ENCODE assay signal across 2 cellular contexts in the genomic region with DNA sequence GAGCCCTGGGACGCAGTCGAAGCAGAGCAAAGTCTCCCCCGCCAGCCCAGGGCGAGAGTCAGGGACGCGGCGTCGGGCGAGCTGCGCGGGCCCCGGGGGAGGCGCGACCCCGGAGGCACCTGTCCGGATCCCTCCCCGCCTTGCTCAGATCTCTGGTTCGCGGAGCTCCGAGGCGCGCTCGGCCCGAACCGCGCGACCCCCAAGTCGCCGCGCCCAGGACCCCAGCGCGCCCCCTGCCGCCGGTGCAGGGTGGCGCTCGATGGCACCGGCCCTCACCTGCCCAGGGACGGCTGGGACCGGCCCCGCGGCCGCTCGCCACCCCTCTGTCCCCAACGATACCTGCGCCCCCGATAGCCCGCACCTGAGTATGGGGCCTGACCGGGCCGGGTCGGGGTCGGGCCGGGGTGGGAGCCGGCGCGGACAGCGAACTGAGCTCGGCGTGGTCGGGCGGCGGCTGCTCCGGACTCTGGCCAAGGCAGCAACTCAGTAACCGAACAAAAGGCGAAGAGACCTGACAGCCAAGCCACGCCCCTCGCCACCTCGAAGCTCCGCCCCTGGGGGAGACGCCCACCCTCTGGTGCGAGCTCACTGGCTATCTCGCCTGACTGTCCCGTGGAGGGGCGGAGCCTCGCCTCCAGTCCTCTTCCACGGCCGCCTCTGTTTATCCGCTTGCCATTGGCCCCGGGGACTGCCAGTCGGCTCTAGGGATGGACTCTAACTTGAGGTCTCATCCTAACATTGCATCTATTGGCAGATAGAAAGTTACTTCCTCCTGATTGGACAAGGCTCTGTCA.
TF ChIP-seq lines count a peak whose summit lies in the region.

Gene JUP, minus strand, starts transcription at position 485 of the 794 bp plus-strand sequence. CDS start 14,857 bp downstream, outside the sequence.

TF ChIP-seq in A549, 52 proteins besides CTCF, POLR2A, EP300 and RAD21 (continued from another document):
- TF ChIP-seq HMGXB4 (CRISPR knock-in tag; IDR thresholded peaks at IDR 0.05; ENCODE audit: borderline replicate concordance) = peak; percentile 85; the same call in 1 of the 2 replicates
- TF ChIP-seq TP53 (CRISPR knock-in tag; IDR thresholded peaks at IDR 0.05) = 0 out of 2 replicates have a peak, but pooled peaks have one; percentile 58
- TF ChIP-seq MAX (IDR thresholded peaks at IDR 0.05) = 0 out of 2 replicates have a peak, but pooled peaks have one; percentile 48
- TF ChIP-seq, protein P1, sequence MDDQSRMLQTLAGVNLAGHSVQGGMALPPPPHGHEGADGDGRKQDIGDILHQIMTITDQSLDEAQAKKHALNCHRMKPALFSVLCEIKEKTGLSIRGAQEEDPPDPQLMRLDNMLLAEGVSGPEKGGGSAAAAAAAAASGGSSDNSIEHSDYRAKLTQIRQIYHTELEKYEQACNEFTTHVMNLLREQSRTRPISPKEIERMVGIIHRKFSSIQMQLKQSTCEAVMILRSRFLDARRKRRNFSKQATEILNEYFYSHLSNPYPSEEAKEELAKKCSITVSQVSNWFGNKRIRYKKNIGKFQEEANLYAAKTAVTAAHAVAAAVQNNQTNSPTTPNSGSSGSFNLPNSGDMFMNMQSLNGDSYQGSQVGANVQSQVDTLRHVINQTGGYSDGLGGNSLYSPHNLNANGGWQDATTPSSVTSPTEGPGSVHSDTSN (IDR thresholded peaks at IDR 0.05) = peak; percentile 99
- 0 out of 2 replicates have a peak, but pooled peaks have one; percentile 38 for TF ChIP-seq MAZ (IDR thresholded peaks at IDR 0.05; ENCODE audit: borderline replicate concordance, low read depth, low read length)
- TF ChIP-seq SMC3 (IDR thresholded peaks at IDR 0.05) = peak; percentile 80
- no peak for TF ChIP-seq HOXB13 (CRISPR knock-in tag; IDR thresholded peaks at IDR 0.05; ENCODE audit: low read depth)
- peak; percentile 25 for TF ChIP-seq CHD2 (IDR thresholded peaks at IDR 0.05; ENCODE audit: low read length, partially characterized antibody)
- no peak; the same call in 1 of the 2 replicates for TF ChIP-seq FOXS1 (CRISPR knock-in tag; IDR thresholded peaks at IDR 0.05)
- TF ChIP-seq RARB (CRISPR knock-in tag; IDR thresholded peaks at IDR 0.05) = no peak
- 0 out of 2 replicates have a peak, but pooled peaks have one; percentile 3 for TF ChIP-seq USF2 (IDR thresholded peaks at IDR 0.05)
- no peak for TF ChIP-seq POLR2AphosphoS2 (conservative IDR thresholded peaks at IDR 0.05; ENCODE audit: low read length)
- TF ChIP-seq CBX2 (IDR thresholded peaks at IDR 0.05; ENCODE audit: borderline replicate concordance, low read depth) = no peak
- no peak for TF ChIP-seq HDAC2 (IDR thresholded peaks at IDR 0.05)
- TF ChIP-seq PHF8 (IDR thresholded peaks at IDR 0.05; ENCODE audit: borderline replicate concordance, low read depth) = peak; percentile 98
- TF ChIP-seq CBX8 (IDR thresholded peaks at IDR 0.05) = no peak
- no peak for TF ChIP-seq ZC3H11A (IDR thresholded peaks at IDR 0.05)
- no peak for TF ChIP-seq RFX5 (IDR thresholded peaks at IDR 0.05)
- TF ChIP-seq BHLHE40 (IDR thresholded peaks at IDR 0.05; ENCODE audit: low read depth, low read length) = no peak
- peak; percentile 60 to 82; a peak in 4 of 5 replicates for TF ChIP-seq JUN (IDR thresholded peaks at IDR 0.05)
- no peak for TF ChIP-seq ZSCAN20 (CRISPR knock-in tag; IDR thresholded peaks at IDR 0.05)
- TF ChIP-seq ATOH8 (CRISPR knock-in tag; IDR thresholded peaks at IDR 0.05; ENCODE audit: low read depth) = peak; percentile 87
- peak; percentile 60; the same call in 1 of the 2 replicates for TF ChIP-seq KDM5A (IDR thresholded peaks at IDR 0.05)
- TF ChIP-seq NPAS2 (CRISPR knock-in tag; IDR thresholded peaks at IDR 0.05; ENCODE audit: borderline replicate concordance) = no peak
- 0 out of 2 replicates have a peak, but pooled peaks have one; percentile 26 for TF ChIP-seq EHF (CRISPR knock-in tag; IDR thresholded peaks at IDR 0.05)
- 0 out of 3 replicates have a peak, but pooled peaks have one; percentile 51 for TF ChIP-seq BCL3 (IDR thresholded peaks at IDR 0.05)
- peak; percentile 7; the same call in 1 of the 2 replicates for TF ChIP-seq MYC (IDR thresholded peaks at IDR 0.05; ENCODE audit: borderline replicate concordance, low read length)
- TF ChIP-seq EHMT2 (IDR thresholded peaks at IDR 0.05; ENCODE audit: low read depth) = no peak

TF ChIP-seq in liver, 16 proteins besides CTCF, POLR2A, EP300 and RAD21 (continued from another document):
- TF ChIP-seq REST (IDR thresholded peaks at IDR 0.05) = peak; percentile 82
- peak; percentile 56 for TF ChIP-seq YY1 (IDR thresholded peaks at IDR 0.05)
- TF ChIP-seq SP1 (IDR thresholded peaks at IDR 0.05) = peak; percentile 98
- no peak for TF ChIP-seq EGR1 (IDR thresholded peaks at IDR 0.05; ENCODE audit: low read depth in 2 of 2)
- no peak for TF ChIP-seq FOXA2 (IDR thresholded peaks at IDR 0.05)
- TF ChIP-seq FOXA1 (IDR thresholded peaks at IDR 0.05) = no peak
- TF ChIP-seq JUND (IDR thresholded peaks at IDR 0.05) = no peak
- TF ChIP-seq HNF4A (conservative IDR thresholded peaks at IDR 0.05) = peak in 1 of 2 donors; percentile 57
- peak; percentile 39 for TF ChIP-seq MAX (IDR thresholded peaks at IDR 0.05)
- peak; percentile 34 to 42 for TF ChIP-seq RXRA (IDR thresholded peaks at IDR 0.05)
- TF ChIP-seq, protein P2, sequence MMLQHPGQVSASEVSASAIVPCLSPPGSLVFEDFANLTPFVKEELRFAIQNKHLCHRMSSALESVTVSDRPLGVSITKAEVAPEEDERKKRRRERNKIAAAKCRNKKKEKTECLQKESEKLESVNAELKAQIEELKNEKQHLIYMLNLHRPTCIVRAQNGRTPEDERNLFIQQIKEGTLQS (IDR thresholded peaks at IDR 0.05) = no peak
- TF ChIP-seq TAF1 (conservative IDR thresholded peaks at IDR 0.05) = peak; percentile 52
- no peak for TF ChIP-seq HNF4G (IDR thresholded peaks at IDR 0.05)
